30 cellular contexts compared by ENCODE assay signal in the genomic region with DNA sequence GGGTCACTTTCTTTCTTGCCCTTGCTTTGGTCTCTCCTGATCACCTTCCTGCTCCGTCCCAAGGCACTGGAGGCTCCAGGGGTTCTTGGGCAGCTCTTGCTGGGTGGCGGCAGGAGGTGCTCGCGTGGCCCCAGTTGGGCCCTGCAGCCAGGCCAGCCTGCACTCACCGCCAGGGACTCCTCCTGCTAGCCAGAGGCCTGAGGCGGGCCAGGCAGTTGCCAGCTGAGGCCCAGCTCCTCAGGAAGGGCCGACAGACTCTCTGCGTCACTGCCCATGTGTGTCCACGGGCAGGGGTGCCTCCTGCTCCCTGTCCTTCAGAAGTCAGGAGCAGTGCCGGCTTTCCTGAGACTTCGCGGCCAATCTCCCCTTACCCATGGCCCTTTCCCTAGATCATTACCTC. TPM values are rescaled to one million over a fixed set of nuclear protein-coding genes. Genes with fewer than 3 reads are reported as not detected.
"Had no signal": no experiment of that assay in that cellular context is flagged by ENCODE, and none has a peak within 500 bp of the region (broad histone marks: within the 10 kb centered on the region; RNA-seq: fewer than 3 reads in every experiment).

No MANE protein-coding gene starts in this region.

- H2AFZ ChIP-seq: neural progenitor cell had no signal

- H3K9me3 Mint-ChIP-seq: activated naive CD4-positive, alpha-beta T cell treated with anti-CD3 and anti-CD28 coated beads, Interleukin-2, amount 50 U/mL, for 24 hours; activated T-cell treated with anti-CD3 and anti-CD28 coated beads, Interleukin-2, amount 50 U/mL, for 24 hours; naive thymus-derived CD4-positive, alpha-beta T cell; stimulated activated naive CD8-positive, alpha-beta T cell treated with anti-CD3 and anti-CD28 coated beads, Interleukin-15, amount 100 ng/mL, for 72 hours; T-helper 1 cell treated with Interleukin-12 subunit alpha and Interleukin-12 subunit beta and Interleukin-4 antibody, amounts not matched to agents 30 μg/mL and 1 μg/mL, for 36 hours had no signal

- H3K9ac ChIP-seq: neural progenitor cell had no signal

- H3K36me3 ChIP-seq: neural progenitor cell, right atrium auricular region, thyroid gland had no signal

- H3K27ac Mint-ChIP-seq: activated CD4-positive, alpha-beta memory T cell treated with anti-CD3 and anti-CD28 coated beads, Interleukin-2, amount 10 ng/mL, durations not matched to agents 7 days and 5 days; activated naive CD4-positive, alpha-beta T cell treated with anti-CD3 and anti-CD28 coated beads, Interleukin-2, amount 50 U/mL, for 24 hours; activated T-cell treated with anti-CD3 and anti-CD28 coated beads, Interleukin-2, amount 50 U/mL, for 24 hours; mesothelial cell of epicardium; neural progenitor cell; stimulated activated naive CD8-positive, alpha-beta T cell treated with anti-CD3 and anti-CD28 coated beads, Interleukin-15, amount 100 ng/mL, for 72 hours had no signal

- H3K9me3 ChIP-seq: gastrocnemius medialis, right atrium auricular region, thyroid gland, upper lobe of right lung had no signal

- H3K36me3 Mint-ChIP-seq: activated naive CD4-positive, alpha-beta T cell treated with anti-CD3 and anti-CD28 coated beads, Interleukin-2, amount 50 U/mL, for 24 hours; mesothelial cell of epicardium had no signal

- H3K4me3 Mint-ChIP-seq: activated CD4-positive, alpha-beta memory T cell treated with anti-CD3 and anti-CD28 coated beads, Interleukin-2, amount 10 ng/mL, durations not matched to agents 7 days and 5 days; activated CD4-positive, alpha-beta T cell treated with anti-CD3 and anti-CD28 coated beads, Interleukin-2, amount 10 ng/mL, durations not matched to agents 7 days and 5 days; activated naive CD4-positive, alpha-beta T cell treated with anti-CD3 and anti-CD28 coated beads, Interleukin-2, amount 50 U/mL, for 24 hours; activated T-cell treated with anti-CD3 and anti-CD28 coated beads, Interleukin-2, amount 50 U/mL, for 24 hours; mesothelial cell of epicardium; naive thymus-derived CD4-positive, alpha-beta T cell; neural progenitor cell; stimulated activated naive CD8-positive, alpha-beta T cell treated with anti-CD3 and anti-CD28 coated beads, Interleukin-15, amount 100 ng/mL, for 72 hours; T-helper 1 cell treated with Interleukin-12 subunit alpha and Interleukin-12 subunit beta and Interleukin-4 antibody, amounts not matched to agents 30 μg/mL and 1 μg/mL, for 36 hours had no signal

- DNase-seq: activated CD4-positive, alpha-beta memory T cell treated with anti-CD3 and anti-CD28 coated beads, Interleukin-2, amount 10 ng/mL, durations not matched to agents 7 days and 5 days; activated CD4-positive, alpha-beta T cell treated with anti-CD3 and anti-CD28 coated beads, Interleukin-2, amount 10 ng/mL, durations not matched to agents 7 days and 5 days; activated CD4-positive, CD25-positive, alpha-beta regulatory T cell treated with anti-CD3 and anti-CD28 coated beads, Interleukin-2, amount 50 U/mL, for 72 hours; activated CD8-positive, alpha-beta memory T cell treated with anti-CD3 and anti-CD28 coated beads, Interleukin-2, amount 50 U/mL, for 48 hours; activated gamma-delta T cell; activated T-cell treated with anti-CD3 and anti-CD28 coated beads, Interleukin-2, amount 50 U/mL, for 24 hours; effector memory CD4-positive, alpha-beta T cell; erythroblast; gastrocnemius medialis; glutamatergic neuron; left ventricle myocardium superior; naive thymus-derived CD4-positive, alpha-beta T cell; stimulated activated CD4-positive, alpha-beta T cell treated with anti-CD3 and anti-CD28 coated beads, Interleukin-2, amount 100 ng/mL, for 48 hours; stimulated activated naive CD8-positive, alpha-beta T cell treated with anti-CD3 and anti-CD28 coated beads, Interleukin-15, amount 100 ng/mL, for 72 hours; substantia nigra; SW 1271; thyroid gland; upper lobe of right lung had no signal

- H3K27me3 Mint-ChIP-seq: activated CD4-positive, alpha-beta memory T cell treated with anti-CD3 and anti-CD28 coated beads, Interleukin-2, amount 10 ng/mL, durations not matched to agents 7 days and 5 days; activated CD4-positive, alpha-beta T cell treated with anti-CD3 and anti-CD28 coated beads, Interleukin-2, amount 10 ng/mL, durations not matched to agents 7 days and 5 days; activated naive CD4-positive, alpha-beta T cell treated with anti-CD3 and anti-CD28 coated beads, Interleukin-2, amount 50 U/mL, for 24 hours; naive thymus-derived CD4-positive, alpha-beta T cell; stimulated activated naive CD8-positive, alpha-beta T cell treated with anti-CD3 and anti-CD28 coated beads, Interleukin-15, amount 100 ng/mL, for 72 hours had no signal

- H3K4me3 ChIP-seq: gastrocnemius medialis, neural progenitor cell, right atrium auricular region, thyroid gland, upper lobe of right lung had no signal

- H3K4me1 ChIP-seq: gastrocnemius medialis, neural progenitor cell, thyroid gland, upper lobe of right lung had no signal

- ATAC-seq: gastrocnemius medialis; left ventricle myocardium superior; naive thymus-derived CD4-positive, alpha-beta T cell; stimulated activated naive CD8-positive, alpha-beta T cell treated with anti-CD3 and anti-CD28 coated beads, Interleukin-15, amount 100 ng/mL, for 72 hours; upper lobe of right lung had no signal

- H3K27ac ChIP-seq: gastrocnemius medialis, neural progenitor cell, thyroid gland, upper lobe of right lung had no signal

- FAIRE-seq: bronchial epithelial cell, colon, islet of Langerhans had no signal

- H3K27me3 ChIP-seq: gastrocnemius medialis, neural progenitor cell, right atrium auricular region, thyroid gland, upper lobe of right lung had no signal

- H3K4me1 Mint-ChIP-seq: mesothelial cell of epicardium, neural progenitor cell had no signal

- H3K4me2 ChIP-seq: neural progenitor cell had no signal

RNA-seq across cellular contexts. Expression of gene WAS, which starts 22.3 kb away (rescaled TPM):
- total RNA-seq: bronchial epithelial cell, dermis microvascular lymphatic vessel endothelial cell, pulmonary artery endothelial cell had no signal

RNA-seq across cellular contexts. Expression of gene GLOD5, which starts 55.7 kb away (rescaled TPM):
- total RNA-seq: activated CD4-positive, alpha-beta memory T cell treated with anti-CD3 and anti-CD28 coated beads, Interleukin-2, amount 10 ng/mL, durations not matched to agents 7 days and 5 days; activated CD4-positive, alpha-beta T cell treated with anti-CD3 and anti-CD28 coated beads, Interleukin-2, amount 10 ng/mL, durations not matched to agents 7 days and 5 days; bronchial epithelial cell; dermis microvascular lymphatic vessel endothelial cell; gastrocnemius medialis; left ventricle myocardium superior; lung microvascular endothelial cell; mesothelial cell of epicardium; naive thymus-derived CD4-positive, alpha-beta T cell; omental fat pad; pulmonary artery endothelial cell; right atrium auricular region had no signal
- polyA plus RNA-seq: naive thymus-derived CD4-positive, alpha-beta T cell had no signal
